In the genomic region with DNA sequence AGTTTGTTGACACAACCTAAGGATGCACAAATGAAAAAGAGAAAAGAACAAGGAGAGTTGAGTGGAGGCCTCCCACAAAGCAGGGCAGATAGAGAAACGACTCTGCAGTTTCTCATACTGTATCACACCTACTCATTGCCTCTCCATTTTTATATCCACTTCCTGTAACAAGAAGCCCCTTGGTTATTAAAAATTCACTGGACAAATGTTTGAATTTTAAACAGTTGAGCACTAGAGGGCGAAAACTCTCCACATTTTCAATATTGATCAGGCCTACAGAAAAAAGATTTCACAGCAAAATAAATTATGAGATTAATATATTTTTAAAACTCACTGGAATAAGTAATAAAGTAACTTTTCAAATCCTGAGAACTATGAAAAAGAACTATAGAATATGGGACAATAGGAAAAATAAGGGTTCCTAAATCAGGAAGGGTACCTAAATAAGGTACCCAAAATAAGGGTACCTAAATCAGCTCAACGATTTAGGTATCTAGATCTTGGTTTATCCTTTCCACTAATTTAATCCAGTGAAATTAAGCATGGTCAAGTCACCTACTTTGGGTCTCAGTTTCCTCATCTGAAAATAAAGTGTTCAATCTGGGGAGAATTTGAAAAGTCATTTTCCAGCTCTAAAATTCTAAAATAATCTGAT, we compare ENCODE assay signal across 8 cellular contexts. TPM values are rescaled to one million over a fixed set of nuclear protein-coding genes. Genes with fewer than 3 reads are reported as not detected.
DNase-seq lines count a peak whose midpoint lies in the region; TF ChIP-seq lines count a peak whose summit lies in the region.

No MANE protein-coding gene starts in this region.

- H3K36me3 ChIP-seq in uterus = no peaks in the 10 kb centered on the region

- intact Hi-C loops in uterus (cut with DNase I; ENCODE audit: low total_unique reads) = no loop called here

- no peak for TF ChIP-seq POLR2A in uterus (IDR thresholded peaks at IDR 0.05)

- no peaks in the 10 kb centered on the region for H3K9me3 ChIP-seq in uterus

- no peaks in the 10 kb centered on the region for H3K27me3 ChIP-seq in uterus

- no peak overlapping the region for H3K4me3 ChIP-seq in Jurkat, Clone E6-1 (ENCODE audit: low read length)
- H3K4me3 ChIP-seq in uterus = no peak overlapping the region

- no peaks in the 10 kb centered on the region for H3K4me1 ChIP-seq in uterus

- in situ Hi-C loops in SK-MEL-5 (cut with HindIII; ENCODE audit: low pct_unique_long_range_greater_than_20kb, low sequenced_read_pairs) = no loop called here

- DNase-seq in EH (ENCODE audit: low read depth) = peak; percentile 57
- peak; percentile 48 for DNase-seq in Jurkat, Clone E6-1 (ENCODE audit: low read depth, low spot score)
- DNase-seq in SK-MEL-5 (ENCODE audit: low read depth, low spot score) = peak; percentile 74
- DNase-seq in foreskin melanocyte = peak; percentile 34
- DNase-seq in uterus = no peak
- no peak for DNase-seq in NCI-H128 (lab: John Stamatoyannopoulos, UW; ENCODE audit: unreplicated experiment)
- no peak for DNase-seq in hypothalamus (lab: John Stamatoyannopoulos, UW)
- no peak for DNase-seq in ureter (ENCODE audit: low spot score)

- peak; percentile 30 to 48 (median 38) for TF ChIP-seq CTCF in uterus (IDR thresholded peaks at IDR 0.05)

- no peak overlapping the region for H3K27ac ChIP-seq in uterus

RNA-seq across cellular contexts. Expression of gene PPIB, which starts 47.0 kb away (rescaled TPM):
- 389 TPM for polyA plus RNA-seq in Jurkat, Clone E6-1 (2012; ENCODE audit: insufficient read depth, insufficient read length)
- total RNA-seq in SK-MEL-5 (2014; rRNA removed; shearing (Covaris generic)) = 1,210 and 1,292 TPM in 2 replicates
- 1,322 and 1,342 TPM in 2 replicates for polyA plus RNA-seq in SK-MEL-5 (2015; cell fraction: cytosol; rRNA removed)
- polyA plus RNA-seq in SK-MEL-5 (2015; cell fraction: nucleus; rRNA removed) = 139 and 165 TPM in 2 replicates
- 100 to 1,000 TPM; 309 to 914 (median 465) TPM for total RNA-seq in uterus
- total RNA-seq in ureter = 380 TPM

RNA-seq across cellular contexts. Expression of gene SNX22, which starts 58.3 kb away (rescaled TPM):
- polyA plus RNA-seq in Jurkat, Clone E6-1 (2012; ENCODE audit: insufficient read depth, insufficient read length) = 0.43 TPM
- total RNA-seq in SK-MEL-5 (2014; rRNA removed; shearing (Covaris generic)) = 3.7 and 5.0 TPM in 2 replicates
- polyA plus RNA-seq in SK-MEL-5 (2015; cell fraction: cytosol; rRNA removed) = 5.5 and 9.3 TPM in 2 replicates
- 29.8 and 46.1 TPM in 2 replicates for polyA plus RNA-seq in SK-MEL-5 (2015; cell fraction: nucleus; rRNA removed)
- total RNA-seq in uterus (1 to 10 TPM in 1 of 4 donors, under 1 TPM in 1, not detected in 2; 0.55 to 1.7 TPM), ureter (0.31 TPM)

Comparison
In these comparisons a context has a peak if more than half of its experiments do, and no peak if none do; other contexts are left out.
1. DNase-seq: peak in EH (single experiment), Jurkat, Clone E6-1 (single experiment), SK-MEL-5 (single experiment) and foreskin melanocyte (single experiment); none in uterus (0 of 2), NCI-H128 (single experiment), hypothalamus (0 of 51) and ureter (single experiment).